ENCODE assay signal across 8 cellular contexts in the genomic region with DNA sequence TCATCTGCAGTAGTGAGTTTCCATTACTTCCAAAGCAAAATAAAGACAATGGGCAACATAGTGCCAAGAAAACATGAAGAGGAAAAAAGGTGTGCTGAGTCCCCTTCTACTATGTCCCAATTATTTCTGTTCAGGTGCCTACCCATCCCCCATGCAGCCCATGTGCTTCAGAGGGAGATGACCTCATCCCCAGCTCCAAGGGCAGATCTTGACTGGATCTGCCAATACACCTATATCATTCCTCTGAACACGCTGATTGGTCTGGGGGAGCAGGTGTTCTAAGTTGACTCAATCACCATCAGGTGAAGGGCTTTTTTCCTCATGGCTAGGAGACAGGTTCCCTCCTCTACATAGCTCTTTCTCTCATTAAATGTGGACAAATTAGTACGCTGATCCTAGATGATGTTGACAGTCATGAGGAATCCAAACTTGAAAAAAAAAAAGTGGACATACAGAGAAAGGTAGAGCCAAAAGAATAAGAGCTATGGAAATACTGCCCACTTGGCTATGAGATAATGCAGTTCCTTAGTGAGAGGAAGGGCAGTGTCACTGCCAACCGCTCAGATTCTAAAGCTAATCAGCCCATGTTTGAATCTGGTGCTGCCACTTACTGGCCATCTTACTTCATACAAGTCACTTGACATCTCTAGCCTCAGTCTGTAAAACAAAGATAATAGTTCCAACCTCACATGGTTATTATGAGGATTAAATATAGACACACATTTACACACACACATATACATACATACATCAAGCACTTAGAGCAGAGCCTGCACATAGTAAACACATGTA. TPM values are rescaled to one million over a fixed set of nuclear protein-coding genes. Genes with fewer than 3 reads are reported as not detected.
DNase-seq lines count a peak whose midpoint lies in the region; ATAC-seq and TF ChIP-seq lines count a peak whose summit lies in the region.

No MANE protein-coding gene starts in this region.

- no peaks in the 10 kb centered on the region for H3K36me3 Mint-ChIP-seq in activated CD4-positive, alpha-beta memory T cell treated with anti-CD3 and anti-CD28 coated beads for 36 hours

- no peaks in the 10 kb centered on the region for H3K9me3 Mint-ChIP-seq in activated CD4-positive, alpha-beta memory T cell treated with anti-CD3 and anti-CD28 coated beads for 36 hours

- peak; percentile 58 for TF ChIP-seq CTCF in choroid plexus epithelial cell (conservative IDR thresholded peaks at IDR 0.05; ENCODE audit: low read depth, low read length)

- H3K4me3 Mint-ChIP-seq in activated CD4-positive, alpha-beta memory T cell treated with anti-CD3 and anti-CD28 coated beads for 36 hours, result no peak overlapping the region

- H3K27ac Mint-ChIP-seq in activated CD4-positive, alpha-beta memory T cell treated with anti-CD3 and anti-CD28 coated beads for 36 hours, result no peak overlapping the region

- H3K27me3 Mint-ChIP-seq in activated CD4-positive, alpha-beta memory T cell treated with anti-CD3 and anti-CD28 coated beads for 36 hours, result no peaks in the 10 kb centered on the region

- CTCF ChIA-PET in activated CD4-positive, alpha-beta memory T cell treated with anti-CD3 and anti-CD28 coated beads for 36 hours (lab: Charles Lee), result interaction anchor here (1.2 to 2.5 kb wide), 2 partner anchors 13 to 115 kb away, joined by 6 to 10 read pairs; no protein-coding TSS in a partner anchor

- ATAC-seq in HG02571 (IDR thresholded peaks at IDR 0.05; ENCODE audit: unreplicated experiment), result no peak

- H3K4me3 ChIP-seq in choroid plexus epithelial cell (ENCODE audit: low read depth, low read length), result no peak overlapping the region

- POLR2A ChIA-PET in activated CD4-positive, alpha-beta memory T cell treated with anti-CD3 and anti-CD28 coated beads for 36 hours (lab: Charles Lee), result no interaction called here

- peak; percentile 96 for DNase-seq in DMS53 treated with DMSO at 0.1 percent for 48 hours (lab: John Stamatoyannopoulos, UW; ENCODE audit: unreplicated experiment)
- peak; percentile 57 for DNase-seq in NCI-H2196 (lab: John Stamatoyannopoulos, UW; ENCODE audit: unreplicated experiment)
- peak; percentile 84 for DNase-seq in choroid plexus epithelial cell (ENCODE audit: low read depth)
- peak; percentile 76 to 83 for DNase-seq in lung microvascular endothelial cell (ENCODE audit: low read depth in 2 of 2)
- no peak for DNase-seq in activated CD4-positive, alpha-beta memory T cell treated with anti-CD3 and anti-CD28 coated beads for 36 hours
- no peak for DNase-seq in GM19240 (ENCODE audit: insufficient read length, low spot score)
- no peak for DNase-seq in NK-92 (lab: John Stamatoyannopoulos, UW; ENCODE audit: unreplicated experiment)

- no peaks in the 10 kb centered on the region for H3K4me1 Mint-ChIP-seq in activated CD4-positive, alpha-beta memory T cell treated with anti-CD3 and anti-CD28 coated beads for 36 hours (ENCODE audit: low read depth)

- intact Hi-C loops in activated CD4-positive, alpha-beta memory T cell treated with anti-CD3 and anti-CD28 coated beads for 36 hours (cut with micrococcal nuclease), result no loop called here

RNA-seq across cellular contexts. Expression of gene PRELID2, which starts 23.1 kb away (rescaled TPM):
- total RNA-seq in lung microvascular endothelial cell, result 18.7 and 24.4 TPM in 2 replicates
- 1 to 10 TPM; 3.8 to 4.3 TPM for total RNA-seq in activated CD4-positive, alpha-beta memory T cell treated with anti-CD3 and anti-CD28 coated beads for 36 hours

Comparison
In these comparisons a context has a peak if more than half of its experiments do, and no peak if none do; other contexts are left out.
1. DNase-seq: peak in DMS53 treated with DMSO at 0.1 percent for 48 hours (single experiment), NCI-H2196 (single experiment), choroid plexus epithelial cell (single experiment) and lung microvascular endothelial cell (2 of 2); none in activated CD4-positive, alpha-beta memory T cell treated with anti-CD3 and anti-CD28 coated beads for 36 hours (single experiment), GM19240 (single experiment) and NK-92 (single experiment).